Comparison of ENCODE assay signal across 8 cellular contexts in genomic region chr10:112446855-112447691, GRCh38. TPM values are rescaled to one million over a fixed set of nuclear protein-coding genes. Genes with fewer than 3 reads are reported as not detected.
DNase-seq lines count a peak whose midpoint lies in the region; ATAC-seq and TF ChIP-seq lines count a peak whose summit lies in the region.

VTI1A (plus strand) TSS chr10:112447215; CDS start chr10:112447374, 159 bp downstream.
ZDHHC6 (minus strand) TSS chr10:112446914; CDS start chr10:112445436, 1,478 bp downstream.

- TF ChIP-seq POLR2A in Peyer's patch (IDR thresholded peaks at IDR 0.05) = peak; percentile 70

- peaks cover 30 to 34% (median 32%) of the 10 kb centered on the region in 3 donors for H3K4me1 Mint-ChIP-seq in IgD-negative memory B cell
- H3K4me1 Mint-ChIP-seq in activated T-helper 1 cell treated with anti-CD3 and anti-CD28 coated beads, Interleukin-12 subunit alpha, Interleukin-12 subunit beta, Interleukin-2, Interleukin-4 antibody, amounts not matched to agents 30 ng/mL and 10 ng/mL and 1 ng/mL, durations not matched to agents 14 hours and 24 hours and 36 hours (ENCODE audit: low read depth) = peaks cover 47% of the 10 kb centered on the region
- H3K4me1 Mint-ChIP-seq in naive thymus-derived CD8-positive, alpha-beta T cell = peaks cover 20 to 75% (median 60%) of the 10 kb centered on the region in 4 donors

- H3K27ac ChIP-seq in Peyer's patch (peak within 1 kb of the TSS; percentile 80 to 93 (median 86)), fibroblast of lung (ENCODE audit: insufficient read depth, low read length) (peak within 1 kb of the TSS; percentile 96)

- H3K4me3 Mint-ChIP-seq in IgD-negative memory B cell = peak within 1 kb of the TSS; percentile 86 to 98 (median 96)
- H3K4me3 Mint-ChIP-seq in activated T-helper 1 cell treated with anti-CD3 and anti-CD28 coated beads, Interleukin-12 subunit alpha, Interleukin-12 subunit beta, Interleukin-2, Interleukin-4 antibody, amounts not matched to agents 30 ng/mL and 10 ng/mL and 1 ng/mL, durations not matched to agents 14 hours and 24 hours and 36 hours = peak within 1 kb of the TSS; percentile 93
- peak within 1 kb of the TSS; percentile 87 to 100 (median 97) for H3K4me3 Mint-ChIP-seq in naive thymus-derived CD8-positive, alpha-beta T cell

- H3K36me3 Mint-ChIP-seq in IgD-negative memory B cell = no peaks in the 10 kb centered on the region
- peaks cover 19% of the 10 kb centered on the region for H3K36me3 Mint-ChIP-seq in activated T-helper 1 cell treated with anti-CD3 and anti-CD28 coated beads, Interleukin-12 subunit alpha, Interleukin-12 subunit beta, Interleukin-2, Interleukin-4 antibody, amounts not matched to agents 30 ng/mL and 10 ng/mL and 1 ng/mL, durations not matched to agents 14 hours and 24 hours and 36 hours (ENCODE audit: low read depth)
- peaks cover 0 to 37% (median 5%) of the 10 kb centered on the region in 3 donors for H3K36me3 Mint-ChIP-seq in naive thymus-derived CD8-positive, alpha-beta T cell

- DNase-seq in DMS79 (lab: John Stamatoyannopoulos, UW) (peak; percentile 33), Peyer's patch (peak; percentile 79 to 94 (median 89)), fibroblast of lung (ENCODE audit: low read depth in 2 of 2) (peak; percentile 85 to 88)
- DNase-seq in activated T-helper 1 cell treated with anti-CD3 and anti-CD28 coated beads, Interleukin-12 subunit alpha, Interleukin-12 subunit beta, Interleukin-2, Interleukin-4 antibody, amounts not matched to agents 30 ng/mL and 10 ng/mL and 1 ng/mL, durations not matched to agents 14 hours and 24 hours and 36 hours (ENCODE audit: low spot score) = peak; percentile 80
- peak; percentile 71 to 93 (median 81) for DNase-seq in naive thymus-derived CD8-positive, alpha-beta T cell
- peak; percentile 81 for DNase-seq in stimulated activated naive CD4-positive, alpha-beta T cell treated with Interleukin-2 at 50 U/mL for 16 hours (lab: John Stamatoyannopoulos, UW)

- no peaks in the 10 kb centered on the region for H3K9me3 ChIP-seq in Peyer's patch
- H3K9me3 ChIP-seq in fibroblast of lung (ENCODE audit: control insufficient read depth, insufficient read depth, low read depth, low read length) = no peaks in the 10 kb centered on the region

- no peaks in the 10 kb centered on the region for H4K20me1 ChIP-seq in fibroblast of lung (ENCODE audit: control insufficient read depth, extremely low read depth, insufficient read depth, low read length)

- H2AFZ ChIP-seq in fibroblast of lung (ENCODE audit: low read length) = peak within 1 kb of the TSS; percentile 95

- POLR2A ChIA-PET in naive thymus-derived CD8-positive, alpha-beta T cell (lab: Charles Lee) = interaction anchor here (0.6 to 2.2 kb wide), 13 partner anchors 9 to 1619 kb away, joined by 3 to 20 read pairs (median 4); partner anchors contain the start of genes ACSL5 and GPAM

- H3K4me2 ChIP-seq in fibroblast of lung (ENCODE audit: extremely low read depth, insufficient read depth, low read length) = peak within 1 kb of the TSS; percentile 96

- H3K27ac Mint-ChIP-seq in IgD-negative memory B cell = peak within 1 kb of the TSS; percentile 82 to 97 (median 97)
- peak within 1 kb of the TSS; percentile 93 for H3K27ac Mint-ChIP-seq in activated T-helper 1 cell treated with anti-CD3 and anti-CD28 coated beads, Interleukin-12 subunit alpha, Interleukin-12 subunit beta, Interleukin-2, Interleukin-4 antibody, amounts not matched to agents 30 ng/mL and 10 ng/mL and 1 ng/mL, durations not matched to agents 14 hours and 24 hours and 36 hours
- peak within 1 kb of the TSS; percentile 95 to 100 (median 98) for H3K27ac Mint-ChIP-seq in naive thymus-derived CD8-positive, alpha-beta T cell

- H3K4me1 ChIP-seq in Peyer's patch = peaks cover 0 to 30% (median 4%) of the 10 kb centered on the region in 4 donors
- peaks cover 3% of the 10 kb centered on the region for H3K4me1 ChIP-seq in fibroblast of lung (ENCODE audit: control insufficient read depth, extremely low read depth, insufficient read depth, low read length)

- TF ChIP-seq CTCF in Peyer's patch (IDR thresholded peaks at IDR 0.05) = peak in 2 of 6 experiments; percentile 26 to 33
- peak; percentile 24 to 30 for TF ChIP-seq CTCF in fibroblast of lung (conservative IDR thresholded peaks at IDR 0.05 in 1 of 2, IDR thresholded peaks at IDR 0.05 in 1 of 2; ENCODE audit: low read depth in 1 of 2, low read length in 2 of 2)

- H3K9me3 Mint-ChIP-seq in IgD-negative memory B cell = peaks cover 0 to 2% (median 0%) of the 10 kb centered on the region in 3 donors
- H3K9me3 Mint-ChIP-seq in activated T-helper 1 cell treated with anti-CD3 and anti-CD28 coated beads, Interleukin-12 subunit alpha, Interleukin-12 subunit beta, Interleukin-2, Interleukin-4 antibody, amounts not matched to agents 30 ng/mL and 10 ng/mL and 1 ng/mL, durations not matched to agents 14 hours and 24 hours and 36 hours = no peaks in the 10 kb centered on the region
- no peaks in the 10 kb centered on the region for H3K9me3 Mint-ChIP-seq in naive thymus-derived CD8-positive, alpha-beta T cell

- H3K27me3 Mint-ChIP-seq in IgD-negative memory B cell = no peaks in the 10 kb centered on the region
- no peaks in the 10 kb centered on the region for H3K27me3 Mint-ChIP-seq in activated T-helper 1 cell treated with anti-CD3 and anti-CD28 coated beads, Interleukin-12 subunit alpha, Interleukin-12 subunit beta, Interleukin-2, Interleukin-4 antibody, amounts not matched to agents 30 ng/mL and 10 ng/mL and 1 ng/mL, durations not matched to agents 14 hours and 24 hours and 36 hours (ENCODE audit: insufficient read depth)
- H3K27me3 Mint-ChIP-seq in naive thymus-derived CD8-positive, alpha-beta T cell = no peaks in the 10 kb centered on the region

- peaks cover 42% of the 10 kb centered on the region for H3K79me2 ChIP-seq in fibroblast of lung (ENCODE audit: control insufficient read depth, insufficient read depth, low read length)

- intact Hi-C loops in activated T-helper 1 cell treated with anti-CD3 and anti-CD28 coated beads, Interleukin-12 subunit alpha, Interleukin-12 subunit beta, Interleukin-2, Interleukin-4 antibody, amounts not matched to agents 30 ng/mL and 10 ng/mL and 1 ng/mL, durations not matched to agents 14 hours and 24 hours and 36 hours (cut with micrococcal nuclease) = loop anchor here (1.0 to 10.0 kb wide), 6 partner anchors 25 to 1950 kb away; partner anchors contain the start of genes DUSP5 and GPAM

- H3K4me3 ChIP-seq in Peyer's patch = peak within 1 kb of the TSS; percentile 77 to 96 (median 90)
- H3K4me3 ChIP-seq in fibroblast of lung (replicated peaks in 1 of 4; ENCODE audit: control extremely low read depth in 1 of 4, insufficient read depth in 1 of 4, low read depth in 3 of 4, low read length in 4 of 4) = peak within 1 kb of the TSS; percentile 83 to 99 (median 97)

- ATAC-seq in GM21529 (IDR thresholded peaks at IDR 0.05; ENCODE audit: unreplicated experiment) = peak; percentile 90
- ATAC-seq in naive thymus-derived CD8-positive, alpha-beta T cell = peak; percentile 88

- H3K36me3 ChIP-seq in Peyer's patch = peaks cover 0 to 10% (median 0%) of the 10 kb centered on the region in 3 donors
- H3K36me3 ChIP-seq in fibroblast of lung (ENCODE audit: control insufficient read depth, insufficient read depth, low read length) = peaks cover 3% of the 10 kb centered on the region

- peak within 1 kb of the TSS; percentile 81 for H3K9ac ChIP-seq in fibroblast of lung (ENCODE audit: insufficient read depth, low read length)

- no peaks in the 10 kb centered on the region for H3K27me3 ChIP-seq in Peyer's patch
- no peaks in the 10 kb centered on the region for H3K27me3 ChIP-seq in fibroblast of lung (ENCODE audit: control insufficient read depth, insufficient read depth, low read length)

RNA-seq across cellular contexts. Expression of gene VTI1A, which starts in this region (rescaled TPM):
- polyA plus RNA-seq in IgD-negative memory B cell (32.0 TPM), fibroblast of lung (18.1 and 19.1 TPM in 2 replicates)
- total RNA-seq in Peyer's patch (100 to 1,000 TPM in 3 of 4 donors, 10 to 100 TPM in 1; 97.2 to 710 (median 170) TPM), fibroblast of lung (21.6 and 30.9 TPM in 2 replicates)
- 39.4 and 39.9 TPM in 2 replicates for total RNA-seq in activated T-helper 1 cell treated with anti-CD3 and anti-CD28 coated beads, Interleukin-12 subunit alpha, Interleukin-12 subunit beta, Interleukin-2, Interleukin-4 antibody, amounts not matched to agents 30 ng/mL and 10 ng/mL and 1 ng/mL, durations not matched to agents 14 hours and 24 hours and 36 hours
- 13.4 and 13.6 TPM in 2 replicates for polyA plus RNA-seq in fibroblast of lung (2012)
- polyA minus RNA-seq in fibroblast of lung (ENCODE audit: low replicate concordance) = 6.9 and 10.6 TPM in 2 replicates
- total RNA-seq in naive thymus-derived CD8-positive, alpha-beta T cell = 10 to 100 TPM; 41.2 to 42.7 TPM
- 10 to 100 TPM; 24.4 to 30.2 (median 26.2) TPM for polyA plus RNA-seq in naive thymus-derived CD8-positive, alpha-beta T cell

RNA-seq across cellular contexts. Expression of gene ZDHHC6, which starts in this region (rescaled TPM):
- polyA plus RNA-seq in IgD-negative memory B cell (37.0 TPM), fibroblast of lung (34.8 and 37.8 TPM in 2 replicates)
- total RNA-seq in Peyer's patch (10 to 100 TPM; 28.4 to 53.8 (median 38.7) TPM), fibroblast of lung (28.0 and 29.9 TPM in 2 replicates)
- total RNA-seq in activated T-helper 1 cell treated with anti-CD3 and anti-CD28 coated beads, Interleukin-12 subunit alpha, Interleukin-12 subunit beta, Interleukin-2, Interleukin-4 antibody, amounts not matched to agents 30 ng/mL and 10 ng/mL and 1 ng/mL, durations not matched to agents 14 hours and 24 hours and 36 hours = 51.9 and 52.6 TPM in 2 replicates
- 24.5 and 25.4 TPM in 2 replicates for polyA plus RNA-seq in fibroblast of lung (2012)
- 4.4 and 5.9 TPM in 2 replicates for polyA minus RNA-seq in fibroblast of lung (ENCODE audit: low replicate concordance)
- 10 to 100 TPM; 54.8 to 62.0 TPM for total RNA-seq in naive thymus-derived CD8-positive, alpha-beta T cell
- 10 to 100 TPM; 27.5 to 34.8 (median 31.6) TPM for polyA plus RNA-seq in naive thymus-derived CD8-positive, alpha-beta T cell

Comparison
In these comparisons a context has a peak if more than half of its experiments do, and no peak if none do; other contexts are left out.
1. Peak in every context shown above with its lines: DNase-seq, ATAC-seq, H3K4me3 ChIP-seq and H3K27ac ChIP-seq.
2. DNase-seq: peak in every context shown above with its lines; median percentile 89 in Peyer's patch; 86 in fibroblast of lung; 81 in naive thymus-derived CD8-positive, alpha-beta T cell; 81 in stimulated activated naive CD4-positive, alpha-beta T cell treated with Interleukin-2 at 50 U/mL for 16 hours; 80 in activated T-helper 1 cell treated with anti-CD3 and anti-CD28 coated beads, Interleukin-12 subunit alpha, Interleukin-12 subunit beta, Interleukin-2, Interleukin-4 antibody, amounts not matched to agents 30 ng/mL and 10 ng/mL and 1 ng/mL, durations not matched to agents 14 hours and 24 hours and 36 hours; 33 in DMS79.